13 cellular contexts compared by ENCODE assay signal in genomic region chr22:19876941-19877625, GRCh38. TPM values are rescaled to one million over a fixed set of nuclear protein-coding genes. Genes with fewer than 3 reads are reported as not detected.
A peak's percentile ranks its signal among the peaks of the same experiment; 100 is the strongest.
DNase-seq lines count a peak whose midpoint lies in the region; ATAC-seq and TF ChIP-seq lines count a peak whose summit lies in the region.
"Had no signal": no experiment of that assay in that cellular context is flagged by ENCODE, and none has a peak within 500 bp of the region (broad histone marks: within the 10 kb centered on the region; RNA-seq: fewer than 3 reads in every experiment).

No MANE protein-coding gene starts in this region.

- H3K36me3 ChIP-seq in right atrium auricular region = peaks cover 4% of the 10 kb centered on the region
- peaks cover 13% of the 10 kb centered on the region for H3K36me3 ChIP-seq in lower lobe of right lung
- peaks cover 5% of the 10 kb centered on the region for H3K36me3 ChIP-seq in upper lobe of right lung

- no peaks in the 10 kb centered on the region for H3K9me3 Mint-ChIP-seq in activated T-cell treated with anti-CD3 and anti-CD28 coated beads, Interleukin-2, amount 50 U/mL, for 4 hours
- H3K9me3 Mint-ChIP-seq: memory B cell had no signal

- H3K4me3 ChIP-seq in right atrium auricular region (no peak overlapping the region), lower lobe of right lung (no peak overlapping the region), upper lobe of right lung (no peak overlapping the region)
- H3K4me3 ChIP-seq: MG63, SJSA1 had no signal

- peaks cover 9% of the 10 kb centered on the region for H3K4me1 Mint-ChIP-seq in activated T-cell treated with anti-CD3 and anti-CD28 coated beads, Interleukin-2, amount 50 U/mL, for 4 hours (ENCODE audit: low read depth)
- H3K4me1 Mint-ChIP-seq: memory B cell had no signal

- POLR2A ChIA-PET in GM10248 (lab: Yijun Ruan, JAX) = no interaction called here

- H3K36me3 Mint-ChIP-seq in activated T-cell treated with anti-CD3 and anti-CD28 coated beads, Interleukin-2, amount 50 U/mL, for 4 hours (ENCODE audit: insufficient read depth) = no peaks in the 10 kb centered on the region
- H3K36me3 Mint-ChIP-seq: memory B cell had no signal

- H3K27ac ChIP-seq in right atrium auricular region (no peak overlapping the region), lower lobe of right lung (no peak overlapping the region), upper lobe of right lung (no peak overlapping the region)
- H3K27ac ChIP-seq: SJSA1 had no signal

- H3K9me3 ChIP-seq in right atrium auricular region = no peaks in the 10 kb centered on the region
- H3K9me3 ChIP-seq in lower lobe of right lung = no peaks in the 10 kb centered on the region
- H3K9me3 ChIP-seq in upper lobe of right lung = no peaks in the 10 kb centered on the region
- H3K9me3 ChIP-seq: MG63, SJSA1 had no signal

- DNase-seq in Right ventricle myocardium inferior (ENCODE audit: missing footprints) (peak; percentile 31), right atrium auricular region (ENCODE audit: low spot score) (no peak), lower lobe of right lung (peak; percentile 38), upper lobe of right lung (peak; percentile 60), GM10248 (ENCODE audit: extremely low spot score) (no peak), NCI-H82 (lab: John Stamatoyannopoulos, UW) (no peak)
- DNase-seq in activated T-cell treated with anti-CD3 and anti-CD28 coated beads, Interleukin-2, amount 50 U/mL, for 4 hours = peak; percentile 1
- DNase-seq: activated CD8-positive, alpha-beta memory T cell treated with anti-CD3 and anti-CD28 coated beads for 24 hours; MG63; NCI-H2081 treated with DMSO at 0.1 percent for 48 hours had no signal

- TF ChIP-seq CTCF in right atrium auricular region (IDR thresholded peaks at IDR 0.05) = no peak
- TF ChIP-seq CTCF in lower lobe of right lung (IDR thresholded peaks at IDR 0.05) = no peak
- TF ChIP-seq CTCF in upper lobe of right lung (IDR thresholded peaks at IDR 0.05) = no peak
- TF ChIP-seq CTCF in GM10248 (IDR thresholded peaks at IDR 0.05; ENCODE audit: control extremely low read depth, extremely low read depth, low read depth, missing control alignments) = no peak

- H3K4me1 ChIP-seq in right atrium auricular region (peaks cover 0 to 44% of the 10 kb centered on the region in 2 donors), lower lobe of right lung (peaks cover 40% of the 10 kb centered on the region), upper lobe of right lung (peaks cover 40% of the 10 kb centered on the region)

- CTCF ChIA-PET in GM10248 (lab: Yijun Ruan, JAX) = no interaction called here

- ATAC-seq in Right ventricle myocardium inferior (no peak), lower lobe of right lung (no peak), upper lobe of right lung (no peak), HG03354 (IDR thresholded peaks at IDR 0.05; ENCODE audit: poor library complexity, severe bottlenecking, unreplicated experiment) (no peak)
- no peak for ATAC-seq in activated T-cell treated with anti-CD3 and anti-CD28 coated beads, Interleukin-2, amount 50 U/mL, for 4 hours

- intact Hi-C loops in Right ventricle myocardium inferior (cut with DNase I) = no loop called here
- intact Hi-C loops in lower lobe of right lung (cut with DNase I) = no loop called here
- intact Hi-C loops in upper lobe of right lung (cut with DNase I) = no loop called here

- H3K27me3 ChIP-seq in right atrium auricular region = no peaks in the 10 kb centered on the region
- H3K27me3 ChIP-seq in lower lobe of right lung (ENCODE audit: low read depth) = no peaks in the 10 kb centered on the region
- H3K27me3 ChIP-seq in upper lobe of right lung = no peaks in the 10 kb centered on the region
- H3K27me3 ChIP-seq: MG63, SJSA1 had no signal

- H3K27me3 Mint-ChIP-seq in activated T-cell treated with anti-CD3 and anti-CD28 coated beads, Interleukin-2, amount 50 U/mL, for 4 hours (ENCODE audit: low read depth) = no peaks in the 10 kb centered on the region
- H3K27me3 Mint-ChIP-seq: memory B cell had no signal

- H3K4me3 Mint-ChIP-seq in activated T-cell treated with anti-CD3 and anti-CD28 coated beads, Interleukin-2, amount 50 U/mL, for 4 hours = no peak overlapping the region
- H3K4me3 Mint-ChIP-seq: memory B cell had no signal

RNA-seq across cellular contexts. Expression of gene GNB1L, which starts 22.4 kb away (rescaled TPM):
- total RNA-seq in Right ventricle myocardium inferior = 1.9 TPM
- 1 to 10 TPM; 2.6 to 4.7 TPM for total RNA-seq in right atrium auricular region
- total RNA-seq in activated T-cell treated with anti-CD3 and anti-CD28 coated beads, Interleukin-2, amount 50 U/mL, for 4 hours = 10 to 100 TPM; 25.9 to 26.3 (median 26.0) TPM
- total RNA-seq in lower lobe of right lung = 6.0 TPM
- total RNA-seq in upper lobe of right lung = 7.8 TPM

RNA-seq across cellular contexts. Expression of gene RTL10, which starts 22.4 kb away (rescaled TPM):
- total RNA-seq in Right ventricle myocardium inferior = 8.5 TPM
- total RNA-seq in right atrium auricular region = 1 to 10 TPM; 7.9 to 8.1 TPM
- 10 to 100 TPM; 13.7 to 19.5 (median 14.5) TPM for total RNA-seq in activated T-cell treated with anti-CD3 and anti-CD28 coated beads, Interleukin-2, amount 50 U/mL, for 4 hours
- 24.3 TPM for total RNA-seq in lower lobe of right lung
- 20.5 TPM for total RNA-seq in upper lobe of right lung

Comparison
In these comparisons a context has a peak if more than half of its experiments do, and no peak if none do; other contexts are left out.
1. DNase-seq: peak in Right ventricle myocardium inferior (single experiment), activated T-cell treated with anti-CD3 and anti-CD28 coated beads, Interleukin-2, amount 50 U/mL, for 4 hours (single experiment), lower lobe of right lung (single experiment) and upper lobe of right lung (single experiment); none in right atrium auricular region (single experiment), GM10248 (single experiment) and NCI-H82 (single experiment).